ENCODE assay signal across 15 cellular contexts in the genomic region with DNA sequence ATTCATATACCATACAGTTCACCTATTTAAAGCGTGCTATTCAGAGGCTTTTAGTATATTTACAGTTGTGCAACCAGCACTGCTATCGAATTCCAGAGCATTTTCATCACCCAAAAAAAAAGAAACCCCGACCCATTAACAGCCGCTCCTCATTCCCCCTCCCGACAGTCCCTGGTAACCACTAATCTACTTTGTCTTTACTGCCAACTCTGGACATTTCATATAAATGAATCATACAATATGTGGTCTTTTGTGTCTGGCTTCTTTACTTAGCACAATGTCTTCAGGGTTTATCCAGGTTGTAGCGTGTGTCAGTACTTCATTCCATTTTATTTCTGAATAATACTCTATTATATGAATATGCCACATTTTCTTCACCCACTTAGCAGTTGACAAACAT. TPM values are rescaled to one million over a fixed set of nuclear protein-coding genes. Genes with fewer than 3 reads are reported as not detected.
A peak's percentile ranks its signal among the peaks of the same experiment; 100 is the strongest.
DNase-seq lines count a peak whose midpoint lies in the region; ATAC-seq and TF ChIP-seq lines count a peak whose summit lies in the region.
"Had no signal": no experiment of that assay in that cellular context is flagged by ENCODE, and none has a peak within 500 bp of the region (broad histone marks: within the 10 kb centered on the region; RNA-seq: fewer than 3 reads in every experiment).

No MANE protein-coding gene starts in this region.

- intact Hi-C loops in sciatic nerve (cut with DNase I) = no loop called here

- peak overlapping the region; percentile 87 for H3K27ac ChIP-seq in SJCRH30
- H3K27ac ChIP-seq: gastrocnemius medialis, sigmoid colon had no signal

- DNase-seq in GM03348 (ENCODE audit: low spot score) (peak; percentile 81), SJCRH30 (peak; percentile 68 to 79), fibroblast of pulmonary artery (ENCODE audit: low read depth) (peak; percentile 95), skeletal muscle cell (ENCODE audit: low read depth) (peak; percentile 92), DMS53 treated with DMSO at 0.1 percent for 48 hours (lab: John Stamatoyannopoulos, UW; ENCODE audit: unreplicated experiment) (no peak), sciatic nerve (ENCODE audit: low spot score) (no peak)
- DNase-seq in effector CD4-positive, alpha-beta T cell = no peak
- DNase-seq: DMS79, gastrocnemius medialis, NCI-H82, sigmoid colon, T-helper 17 cell had no signal

- H3K9me3 ChIP-seq in SJCRH30 (replicated peaks) = no peaks in the 10 kb centered on the region
- H3K9me3 ChIP-seq: gastrocnemius medialis, sigmoid colon had no signal

- TF ChIP-seq CTCF in fibroblast of pulmonary artery (IDR thresholded peaks at IDR 0.05; ENCODE audit: low read length, missing control alignments) = no peak

- no peaks in the 10 kb centered on the region for H3K27me3 ChIP-seq in SJCRH30
- H3K27me3 ChIP-seq: gastrocnemius medialis had no signal

- ATAC-seq in GM19395 (IDR thresholded peaks at IDR 0.05; ENCODE audit: unreplicated experiment) (no peak), sciatic nerve (no peak)
- ATAC-seq: T-helper 17 cell had no signal

- peaks cover 31% of the 10 kb centered on the region for H3K4me1 ChIP-seq in SJCRH30

- no peaks in the 10 kb centered on the region for H3K36me3 ChIP-seq in SJCRH30
- H3K36me3 ChIP-seq: gastrocnemius medialis, sigmoid colon had no signal

- peak overlapping the region; percentile 46 for H3K4me3 ChIP-seq in SJCRH30
- no peak overlapping the region for H3K4me3 ChIP-seq in fibroblast of pulmonary artery (replicated peaks; ENCODE audit: low read depth, low read length)
- H3K4me3 ChIP-seq in skeletal muscle cell (ENCODE audit: low read depth, low read length) = no peak overlapping the region
- H3K4me3 ChIP-seq: gastrocnemius medialis, lung, sigmoid colon had no signal

RNA-seq across cellular contexts. Expression of a gene that starts 23.0 kb away (rescaled TPM):
- total RNA-seq in SJCRH30 (2014; rRNA removed; shearing (Covaris generic)) = 0.05 and 0.10 TPM in 2 replicates
- total RNA-seq in sciatic nerve = 0.04 TPM
- total RNA-seq: activated CD8-positive, alpha-beta memory T cell treated with anti-CD3 and anti-CD28 coated beads for 36 hours; gastrocnemius medialis; sigmoid colon; T-helper 17 cell had no signal

RNA-seq across cellular contexts. Expression of a gene that starts 33.7 kb away (rescaled TPM):
- total RNA-seq in SJCRH30 (2014; rRNA removed; shearing (Covaris generic)) = 6.8 and 7.4 TPM in 2 replicates
- total RNA-seq in sciatic nerve = 13.6 TPM

Comparison
In these comparisons a context has a peak if more than half of its experiments do, and no peak if none do; other contexts are left out.
1. DNase-seq: peak in GM03348 (single experiment), SJCRH30 (2 of 2), fibroblast of pulmonary artery (single experiment) and skeletal muscle cell (single experiment); none in effector CD4-positive, alpha-beta T cell (single experiment), DMS53 treated with DMSO at 0.1 percent for 48 hours (single experiment) and sciatic nerve (single experiment).